Comparison of ENCODE assay signal across 8 cellular contexts in the genomic region with DNA sequence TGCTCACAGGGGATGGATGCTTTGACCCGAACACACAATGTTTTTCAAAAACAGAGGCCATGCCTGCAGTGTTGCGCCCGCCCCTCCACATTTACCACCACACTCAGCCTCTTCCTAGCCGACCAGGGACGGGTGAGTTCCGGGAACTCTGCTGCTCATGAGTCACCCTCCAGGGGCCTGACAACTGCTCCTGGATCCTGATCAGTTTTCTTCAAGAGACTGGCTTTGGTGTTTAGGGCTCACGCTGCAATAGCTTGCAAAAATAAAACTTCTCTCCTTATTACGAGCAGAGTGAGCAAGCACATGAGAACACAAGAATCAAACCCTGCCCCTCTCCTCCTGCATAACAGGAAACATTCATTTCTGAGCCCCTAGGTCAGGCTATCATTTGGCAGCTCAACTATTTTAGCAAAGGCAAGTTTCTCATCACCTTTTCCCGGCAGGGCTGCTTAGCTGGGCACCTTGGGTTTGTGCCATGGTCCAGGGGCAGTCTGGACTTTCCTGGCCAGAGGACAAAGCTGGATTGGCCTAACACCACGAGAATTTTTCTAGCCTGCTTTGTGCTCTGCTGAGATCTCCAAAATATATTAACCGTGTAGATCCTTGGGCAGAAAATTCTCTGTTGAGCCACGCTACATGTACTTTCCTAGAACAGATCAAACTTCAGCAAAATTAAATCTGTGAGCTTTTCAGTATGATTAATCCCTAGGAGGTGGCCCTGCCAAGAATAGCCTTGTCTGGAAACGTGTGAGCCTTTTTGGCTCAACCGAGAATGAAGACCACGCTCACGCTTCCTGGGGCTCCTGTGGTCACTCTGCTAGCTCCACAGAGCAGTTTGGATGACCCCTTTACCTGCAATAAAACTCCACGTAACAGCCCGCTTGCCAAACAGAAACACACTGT. TPM values are rescaled to one million over a fixed set of nuclear protein-coding genes. Genes with fewer than 3 reads are reported as not detected.
DNase-seq lines count a peak whose midpoint lies in the region; ATAC-seq lines count a peak whose summit lies in the region.

No MANE protein-coding gene starts in this region.

- H3K9me3 Mint-ChIP-seq in activated naive CD8-positive, alpha-beta T cell treated with anti-CD3 and anti-CD28 coated beads for 36 hours, result no peaks in the 10 kb centered on the region

- no peak overlapping the region for H3K4me3 Mint-ChIP-seq in activated naive CD8-positive, alpha-beta T cell treated with anti-CD3 and anti-CD28 coated beads for 36 hours

- peaks cover 4% of the 10 kb centered on the region for H3K4me1 Mint-ChIP-seq in activated naive CD8-positive, alpha-beta T cell treated with anti-CD3 and anti-CD28 coated beads for 36 hours

- H3K27me3 Mint-ChIP-seq in activated naive CD8-positive, alpha-beta T cell treated with anti-CD3 and anti-CD28 coated beads for 36 hours, result peaks cover 3% of the 10 kb centered on the region

- H3K36me3 Mint-ChIP-seq in activated naive CD8-positive, alpha-beta T cell treated with anti-CD3 and anti-CD28 coated beads for 36 hours, result no peaks in the 10 kb centered on the region

- ATAC-seq in HG02759 (IDR thresholded peaks at IDR 0.05; ENCODE audit: unreplicated experiment) (no peak), HG03439 (IDR thresholded peaks at IDR 0.05; ENCODE audit: unreplicated experiment) (no peak)

- H3K27ac Mint-ChIP-seq in activated naive CD8-positive, alpha-beta T cell treated with anti-CD3 and anti-CD28 coated beads for 36 hours, result peak overlapping the region; percentile 65

- peak; percentile 46 for DNase-seq in DMS 273 (lab: John Stamatoyannopoulos, UW; ENCODE audit: unreplicated experiment)
- DNase-seq in DMS 273 treated with DMSO at 0.1 percent for 48 hours (lab: John Stamatoyannopoulos, UW), result no peak
- peak; percentile 28 for DNase-seq in activated naive CD8-positive, alpha-beta T cell treated with anti-CD3 and anti-CD28 coated beads for 36 hours
- peak; percentile 38 for DNase-seq in inferior parietal cortex (ENCODE audit: extremely low spot score)
- peak; percentile 8 for DNase-seq in stimulated activated CD8-positive, alpha-beta memory T cell treated with anti-CD3 and anti-CD28 coated beads, Interleukin-4, amount 100 ng/mL, for 24 hours (ENCODE audit: low read depth)
- DNase-seq in SHP77 treated with DMSO at 0.1 percent for 48 hours (lab: John Stamatoyannopoulos, UW), result no peak

RNA-seq across cellular contexts. Expression of a gene that starts 52.7 kb away (rescaled TPM):
- not detected for total RNA-seq in activated naive CD8-positive, alpha-beta T cell treated with anti-CD3 and anti-CD28 coated beads for 36 hours

Comparison
In these comparisons a context has a peak if more than half of its experiments do, and no peak if none do; other contexts are left out.
1. DNase-seq: peak in DMS 273 (single experiment), activated naive CD8-positive, alpha-beta T cell treated with anti-CD3 and anti-CD28 coated beads for 36 hours (single experiment), inferior parietal cortex (single experiment) and stimulated activated CD8-positive, alpha-beta memory T cell treated with anti-CD3 and anti-CD28 coated beads, Interleukin-4, amount 100 ng/mL, for 24 hours (single experiment); none in DMS 273 treated with DMSO at 0.1 percent for 48 hours (single experiment) and SHP77 treated with DMSO at 0.1 percent for 48 hours (single experiment).